1 cellular context compared by ENCODE assay signal in genomic region chr17:74770498-74771318, GRCh38.
A peak's percentile ranks its signal among the peaks of the same experiment; 100 is the strongest.
TF ChIP-seq lines count a peak whose summit lies in the region.

No MANE protein-coding gene starts in this region.

TF ChIP-seq in HepG2, 621 proteins besides CTCF, POLR2A, EP300 and RAD21 (continued from another document and continues in another):
- no peak; the same call in 1 of the 2 replicates for TF ChIP-seq ZNF512B (CRISPR knock-in tag; IDR thresholded peaks at IDR 0.05; ENCODE audit: borderline replicate concordance)
- no peak for TF ChIP-seq PAX8 (CRISPR knock-in tag; IDR thresholded peaks at IDR 0.05; ENCODE audit: borderline replicate concordance)
- peak; percentile 97 for TF ChIP-seq KDM2A (CRISPR knock-in tag; IDR thresholded peaks at IDR 0.05; ENCODE audit: borderline replicate concordance, low read depth)
- peak; percentile 83 for TF ChIP-seq AGO1 (IDR thresholded peaks at IDR 0.05; ENCODE audit: low read depth, low read length, poor library complexity, severe bottlenecking)
- no peak for TF ChIP-seq GTF2F1 (IDR thresholded peaks at IDR 0.05; ENCODE audit: low read length)
- peak in 1 of 2 experiments; percentile 75; a peak in 2 of 4 replicates for TF ChIP-seq KLF16 (CRISPR knock-in tag; IDR thresholded peaks at IDR 0.05)
- 0 out of 2 replicates have a peak, but pooled peaks have one; percentile 53 for TF ChIP-seq ZKSCAN8 (CRISPR knock-in tag; IDR thresholded peaks at IDR 0.05; ENCODE audit: borderline replicate concordance)
- no peak for TF ChIP-seq RCOR2 (CRISPR knock-in tag; IDR thresholded peaks at IDR 0.05)
- no peak for TF ChIP-seq ZNF607 (CRISPR knock-in tag; IDR thresholded peaks at IDR 0.05; ENCODE audit: borderline replicate concordance)
- TF ChIP-seq FOXO4 (CRISPR knock-in tag; conservative IDR thresholded peaks at IDR 0.05) = no peak
- TF ChIP-seq ZNF33B (CRISPR knock-in tag; IDR thresholded peaks at IDR 0.05) = 0 out of 2 replicates have a peak, but pooled peaks have one; percentile 58
- 0 out of 2 replicates have a peak, but pooled peaks have one; percentile 39 for TF ChIP-seq SNAPC5 (CRISPR knock-in tag; IDR thresholded peaks at IDR 0.05; ENCODE audit: borderline replicate concordance)
- TF ChIP-seq ZNF605 (CRISPR knock-in tag; IDR thresholded peaks at IDR 0.05) = peak; percentile 8; the same call in 1 of the 2 replicates
- no peak for TF ChIP-seq ZNF773 (CRISPR knock-in tag; IDR thresholded peaks at IDR 0.05; ENCODE audit: borderline replicate concordance)
- TF ChIP-seq ZNF484 (CRISPR knock-in tag; IDR thresholded peaks at IDR 0.05; ENCODE audit: borderline replicate concordance, low read depth) = peak; percentile 21; the same call in 1 of the 2 replicates
- TF ChIP-seq KLF13 (CRISPR knock-in tag; IDR thresholded peaks at IDR 0.05) = peak; percentile 90; the same call in 1 of the 2 replicates
- no peak for TF ChIP-seq PRDM4 (CRISPR knock-in tag; IDR thresholded peaks at IDR 0.05; ENCODE audit: borderline replicate concordance)
- TF ChIP-seq ZBTB49 (CRISPR knock-in tag; IDR thresholded peaks at IDR 0.05; ENCODE audit: borderline replicate concordance) = no peak
- TF ChIP-seq ONECUT2 (CRISPR knock-in tag; IDR thresholded peaks at IDR 0.05) = no peak
- TF ChIP-seq SOX13 (IDR thresholded peaks at IDR 0.05) = no peak
- TF ChIP-seq SOX13 (CRISPR knock-in tag; conservative IDR thresholded peaks at IDR 0.05 in 1 of 2, IDR thresholded peaks at IDR 0.05 in 1 of 2) = peak in 1 of 2 experiments; percentile 55; a peak in 1 of 4 replicates
- TF ChIP-seq KLF11 (CRISPR knock-in tag; IDR thresholded peaks at IDR 0.05) = peak; percentile 60
- TF ChIP-seq HOXA9 (CRISPR knock-in tag; IDR thresholded peaks at IDR 0.05; ENCODE audit: borderline replicate concordance) = no peak
- TF ChIP-seq MTF2 (CRISPR knock-in tag; IDR thresholded peaks at IDR 0.05; ENCODE audit: borderline replicate concordance) = 0 out of 2 replicates have a peak, but pooled peaks have one; percentile 24
- TF ChIP-seq KIAA2018 (CRISPR knock-in tag; IDR thresholded peaks at IDR 0.05; ENCODE audit: borderline replicate concordance) = no peak
- 0 out of 2 replicates have a peak, but pooled peaks have one; percentile 73 for TF ChIP-seq MBD4 (IDR thresholded peaks at IDR 0.05; ENCODE audit: borderline replicate concordance, low read length)
- TF ChIP-seq ZNF800 (CRISPR knock-in tag; IDR thresholded peaks at IDR 0.05) = no peak; the same call in 1 of the 2 replicates
- TF ChIP-seq GATA4 (IDR thresholded peaks at IDR 0.05; ENCODE audit: borderline replicate concordance, low read depth) = no peak
- TF ChIP-seq ZNF296 (CRISPR knock-in tag; conservative IDR thresholded peaks at IDR 0.05) = no peak
- peak; percentile 82; the same call in 1 of the 2 replicates for TF ChIP-seq KDM4B (CRISPR knock-in tag; IDR thresholded peaks at IDR 0.05)
- TF ChIP-seq CCDC6 (CRISPR knock-in tag; IDR thresholded peaks at IDR 0.05) = peak; percentile 47; the same call in 1 of the 2 replicates
- no peak for TF ChIP-seq RFXANK (CRISPR knock-in tag; IDR thresholded peaks at IDR 0.05)
- TF ChIP-seq RORA (CRISPR knock-in tag; IDR thresholded peaks at IDR 0.05) = no peak
- peak; percentile 82; the same call in 1 of the 2 replicates for TF ChIP-seq IRF2 (CRISPR knock-in tag; IDR thresholded peaks at IDR 0.05)
- 0 out of 2 replicates have a peak, but pooled peaks have one; percentile 38 for TF ChIP-seq ZNF317 (CRISPR knock-in tag; IDR thresholded peaks at IDR 0.05)
- no peak for TF ChIP-seq HIVEP1 (CRISPR knock-in tag; IDR thresholded peaks at IDR 0.05)
- no peak for TF ChIP-seq MAFK (conservative IDR thresholded peaks at IDR 0.05 in 1 of 2, IDR thresholded peaks at IDR 0.05 in 1 of 2; ENCODE audit: low read length in 2 of 2)
- no peak for TF ChIP-seq MYC (CRISPR knock-in tag; IDR thresholded peaks at IDR 0.05; ENCODE audit: borderline replicate concordance)
